Comparison of ENCODE assay signal across 8 cellular contexts in the genomic region with DNA sequence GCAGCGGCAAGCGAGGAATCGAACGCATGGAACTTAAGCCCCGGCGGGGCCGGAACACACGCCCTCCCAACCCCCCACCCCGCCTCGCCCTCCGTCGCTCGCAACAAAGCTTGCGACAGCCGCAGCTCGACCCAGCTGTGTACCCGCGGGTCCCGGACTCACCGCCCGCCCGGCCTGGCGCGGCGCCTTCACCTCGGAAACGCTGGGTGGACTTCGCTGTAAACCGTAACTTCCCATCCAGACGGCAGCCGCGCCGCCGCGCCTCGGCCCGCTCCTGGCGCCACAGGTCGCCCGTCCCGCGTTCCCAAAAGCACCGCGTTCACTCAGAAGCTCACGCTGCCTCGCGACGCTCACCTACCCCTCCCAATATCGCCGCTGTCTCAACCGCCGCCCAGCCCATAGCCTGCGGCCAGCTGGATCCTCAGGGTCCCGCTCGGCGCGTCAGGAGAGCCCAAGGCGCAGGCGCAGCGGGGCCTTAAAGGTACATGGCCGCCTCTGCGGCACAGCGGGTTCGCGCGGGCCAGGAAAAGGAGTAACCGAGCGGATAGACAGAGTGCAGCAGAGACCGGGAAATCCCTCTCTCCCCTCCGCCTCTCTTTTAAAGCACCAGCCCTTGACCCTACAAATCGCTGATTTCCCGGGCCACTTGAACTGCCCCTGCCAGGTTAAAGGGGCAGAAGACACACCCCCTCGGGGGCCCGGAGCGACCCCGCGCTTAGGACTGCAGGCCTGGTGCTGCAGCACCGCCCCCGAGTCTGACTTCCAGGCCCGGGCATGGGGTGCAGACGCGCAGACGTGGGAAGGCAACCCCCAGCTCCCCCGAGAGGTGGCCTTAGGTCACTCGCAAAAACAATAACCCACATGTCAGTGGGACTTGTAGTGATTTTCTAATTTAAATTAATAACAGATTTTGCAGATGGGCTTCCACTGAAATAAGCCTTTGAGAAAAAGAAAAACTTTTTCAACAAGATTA. TPM values are rescaled to one million over a fixed set of nuclear protein-coding genes. Genes with fewer than 3 reads are reported as not detected.
DNase-seq lines count a peak whose midpoint lies in the region; ATAC-seq and TF ChIP-seq lines count a peak whose summit lies in the region.
"Not testable (repeated sequence)": the region's sequence is repeated elsewhere in the genome, so short reads cannot be mapped to it uniquely, and the experiment has no call there.

A gene with protein sequence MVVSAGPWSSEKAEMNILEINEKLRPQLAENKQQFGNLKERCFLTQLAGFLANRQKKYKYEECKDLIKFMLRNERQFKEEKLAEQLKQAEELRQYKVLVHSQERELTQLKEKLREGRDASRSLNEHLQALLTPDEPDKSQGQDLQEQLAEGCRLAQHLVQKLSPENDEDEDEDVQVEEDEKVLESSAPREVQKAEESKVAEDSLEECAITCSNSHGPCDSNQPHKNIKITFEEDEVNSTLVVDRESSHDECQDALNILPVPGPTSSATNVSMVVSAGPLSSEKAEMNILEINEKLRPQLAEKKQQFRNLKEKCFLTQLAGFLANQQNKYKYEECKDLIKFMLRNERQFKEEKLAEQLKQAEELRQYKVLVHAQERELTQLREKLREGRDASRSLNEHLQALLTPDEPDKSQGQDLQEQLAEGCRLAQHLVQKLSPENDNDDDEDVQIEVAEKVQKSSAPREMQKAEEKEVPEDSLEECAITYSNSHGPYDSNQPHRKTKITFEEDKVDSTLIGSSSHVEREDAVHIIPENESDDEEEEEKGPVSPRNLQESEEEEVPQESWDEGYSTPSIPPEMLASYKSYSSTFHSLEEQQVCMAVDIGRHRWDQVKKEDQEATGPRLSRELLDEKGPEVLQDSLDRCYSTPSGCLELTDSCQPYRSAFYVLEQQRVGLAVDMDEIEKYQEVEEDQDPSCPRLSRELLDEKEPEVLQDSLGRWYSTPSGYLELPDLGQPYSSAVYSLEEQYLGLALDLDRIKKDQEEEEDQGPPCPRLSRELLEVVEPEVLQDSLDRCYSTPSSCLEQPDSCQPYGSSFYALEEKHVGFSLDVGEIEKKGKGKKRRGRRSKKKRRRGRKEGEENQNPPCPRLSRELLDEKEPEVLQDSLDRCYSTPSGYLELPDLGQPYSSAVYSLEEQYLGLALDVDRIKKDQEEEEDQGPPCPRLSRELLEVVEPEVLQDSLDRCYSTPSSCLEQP (N-terminal part only) (minus strand): TSS at position 443 of the 973 bp plus-strand sequence. CDS start 21,412 bp downstream, outside the sequence.

- not testable (repeated sequence) for H3K36me3 ChIP-seq in esophagus muscularis mucosa

- ATAC-seq in GM21526 (IDR thresholded peaks at IDR 0.05; ENCODE audit: low FRiP score, unreplicated experiment) = peak; percentile 88
- peak; percentile 85 for ATAC-seq in HG03565 (IDR thresholded peaks at IDR 0.05; ENCODE audit: unreplicated experiment)
- ATAC-seq in activated T-cell treated with anti-CD3 and anti-CD28 coated beads, Interleukin-2, amount 50 U/mL, for 72 hours (replicated peaks in 1 of 2) = peak; percentile 96

- not testable (repeated sequence) for H3K9me3 ChIP-seq in esophagus muscularis mucosa

- H3K27me3 Mint-ChIP-seq in activated T-cell treated with anti-CD3 and anti-CD28 coated beads, Interleukin-2, amount 50 U/mL, for 72 hours (ENCODE audit: low read depth) = not testable (repeated sequence)

- H3K27ac ChIP-seq in esophagus muscularis mucosa (replicated peaks in 1 of 4) = peak within 1 kb of the TSS; percentile 62 to 87 (median 80)

- intact Hi-C loops in esophagus muscularis mucosa (cut with DNase I) = not testable (repeated sequence)

- peak in 1 of 3 experiments; percentile 27 for TF ChIP-seq CTCF in esophagus muscularis mucosa (IDR thresholded peaks at IDR 0.05)

- TF ChIP-seq POLR2A in esophagus muscularis mucosa (IDR thresholded peaks at IDR 0.05; ENCODE audit: low read depth) = not testable (repeated sequence)

- not testable (repeated sequence) for H3K9me3 Mint-ChIP-seq in activated T-cell treated with anti-CD3 and anti-CD28 coated beads, Interleukin-2, amount 50 U/mL, for 72 hours

- H3K4me3 ChIP-seq in esophagus muscularis mucosa = peak within 1 kb of the TSS; percentile 53 to 60 (median 57)

- TF ChIP-seq EP300 in esophagus muscularis mucosa (IDR thresholded peaks at IDR 0.05) = not testable (repeated sequence)

- DNase-seq in CMK (ENCODE audit: low read depth) = peak; percentile 14
- DNase-seq in RPMI8226 = peak; percentile 66
- DNase-seq in activated T-cell treated with anti-CD3 and anti-CD28 coated beads, Interleukin-2, amount 50 U/mL, for 72 hours = peak; percentile 46 to 56
- not testable (repeated sequence) for DNase-seq in esophagus muscularis mucosa (ENCODE audit: extremely low spot score)
- DNase-seq in myocyte (ENCODE audit: low read depth) = peak; percentile 52
- DNase-seq in stimulated activated CD8-positive, alpha-beta memory T cell treated with anti-CD3 and anti-CD28 coated beads, Interleukin-15, amount 100 ng/mL, for 4 hours (ENCODE audit: low read depth in 2 of 2) = peak; percentile 7 to 18

- not testable (repeated sequence) for H3K4me1 ChIP-seq in esophagus muscularis mucosa

- H3K4me1 Mint-ChIP-seq in activated T-cell treated with anti-CD3 and anti-CD28 coated beads, Interleukin-2, amount 50 U/mL, for 72 hours (ENCODE audit: low read depth) = not testable (repeated sequence)

- H3K27me3 ChIP-seq in esophagus muscularis mucosa = not testable (repeated sequence)

- WGBS in esophagus muscularis mucosa = no CpG with 5 or more reads among the region's 85 CpGs

- peak within 1 kb of the TSS; percentile 94 for H3K27ac Mint-ChIP-seq in activated T-cell treated with anti-CD3 and anti-CD28 coated beads, Interleukin-2, amount 50 U/mL, for 72 hours

- H3K4me3 Mint-ChIP-seq in activated T-cell treated with anti-CD3 and anti-CD28 coated beads, Interleukin-2, amount 50 U/mL, for 72 hours = peak within 1 kb of the TSS; percentile 91 to 97

- not testable (repeated sequence) for H3K36me3 Mint-ChIP-seq in activated T-cell treated with anti-CD3 and anti-CD28 coated beads, Interleukin-2, amount 50 U/mL, for 72 hours (ENCODE audit: insufficient read depth in 2 of 2)

RNA-seq across cellular contexts. Expression of the gene that starts here (rescaled TPM):
- 10 to 100 TPM; 22.2 to 23.6 TPM for total RNA-seq in activated T-cell treated with anti-CD3 and anti-CD28 coated beads, Interleukin-2, amount 50 U/mL, for 72 hours
- total RNA-seq in esophagus muscularis mucosa (10 to 100 TPM; 10.8 to 23.9 (median 19.0) TPM), myocyte (12.6 and 13.6 TPM in 2 replicates)
- 17.8 TPM for polyA plus RNA-seq in myocyte (2012)
